ENCODE assay signal across 1 cellular context in the genomic region with DNA sequence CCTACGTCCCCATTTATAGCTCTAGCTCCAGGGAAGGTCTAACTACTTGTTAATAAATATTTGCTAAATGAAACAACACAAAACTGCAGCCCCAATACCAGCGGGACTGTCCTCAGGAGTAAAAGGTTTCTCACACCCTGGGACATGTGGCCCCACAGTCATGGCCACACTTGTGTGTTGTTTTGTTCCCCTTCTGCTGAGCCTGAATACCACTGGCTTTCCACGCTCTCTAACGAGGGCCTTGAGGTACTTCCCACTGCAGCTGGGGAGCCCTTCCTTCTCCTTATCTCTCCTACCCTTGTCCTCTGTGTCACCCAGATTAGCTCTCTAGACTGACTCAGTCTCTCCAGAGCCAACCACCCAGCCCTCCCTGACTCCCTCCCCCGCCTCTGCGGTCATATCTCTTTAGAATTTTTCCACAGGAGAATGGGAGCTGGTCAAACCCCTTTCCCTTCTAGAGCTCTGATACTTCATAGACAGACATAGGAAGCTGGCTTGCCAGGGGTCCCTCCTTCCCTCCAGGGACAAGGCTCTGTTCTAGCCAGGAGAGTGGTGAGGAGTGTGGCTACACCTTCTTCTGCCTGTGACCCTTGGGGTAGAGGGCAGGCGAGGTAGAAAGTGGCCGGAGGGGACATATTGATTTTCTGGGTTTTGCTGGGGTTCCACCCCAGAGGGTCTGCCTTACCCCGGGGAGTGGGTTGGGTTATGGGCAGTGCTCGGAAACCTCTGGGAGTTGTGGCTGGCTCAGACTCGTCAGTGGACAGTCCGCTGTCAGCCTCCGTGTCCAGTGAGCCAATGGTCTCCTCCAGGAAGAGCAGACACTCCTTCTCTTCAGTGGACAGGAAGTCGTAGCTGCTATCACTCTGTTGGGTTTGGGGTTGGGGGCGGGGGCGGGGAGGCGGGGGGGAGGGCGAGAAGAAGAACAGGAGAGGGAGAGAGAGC.
TF ChIP-seq lines count a peak whose summit lies in the region.

No MANE protein-coding gene starts in this region.

TF ChIP-seq in K562, 482 proteins besides CTCF, POLR2A, EP300 and RAD21 (continued from another document and continues in another):
- TF ChIP-seq ZNF518B (CRISPR knock-in tag; IDR thresholded peaks at IDR 0.05) (0 out of 2 replicates have a peak, but pooled peaks have one; percentile 12), PRMT5 (CRISPR knock-in tag; IDR thresholded peaks at IDR 0.05) (no peak), TSC22D4 (tag; IDR thresholded peaks at IDR 0.05) (no peak), CHD4 (IDR thresholded peaks at IDR 0.05; ENCODE audit: insufficient read depth, insufficient replicate concordance, low read depth, low read length, poor library complexity, severe bottlenecking) (no peak), RBM25 (IDR thresholded peaks at IDR 0.05; ENCODE audit: low read depth, low read length, severe bottlenecking) (no peak), ZNF253 (CRISPR knock-in tag; conservative IDR thresholded peaks at IDR 0.05) (peak; percentile 78; the same call in 1 of the 2 replicates), ZBTB17 (CRISPR knock-in tag; IDR thresholded peaks at IDR 0.05) (peak; percentile 97), SUPT5H (IDR thresholded peaks at IDR 0.05) (peak; percentile 92), HLTF (IDR thresholded peaks at IDR 0.05) (peak; percentile 95; the same call in 1 of the 2 replicates), TBP (optimal IDR thresholded peaks at IDR 0.05; ENCODE audit: low read depth, low read length) (peak; percentile 62), HOXB6 (CRISPR knock-in tag; IDR thresholded peaks at IDR 0.05; ENCODE audit: borderline replicate concordance) (peak; percentile 82; the same call in 1 of the 2 replicates), ZNF24 (IDR thresholded peaks at IDR 0.05) (peak; percentile 61; the same call in 1 of the 2 replicates), CHCHD3 (CRISPR knock-in tag; IDR thresholded peaks at IDR 0.05) (no peak), CCNT2 (IDR thresholded peaks at IDR 0.05; ENCODE audit: borderline replicate concordance, extremely low read depth, insufficient read length, low read depth, low read length) (peak; percentile 98), PTBP1 (IDR thresholded peaks at IDR 0.05; ENCODE audit: low read depth, low read length) (no peak), TCF3 (CRISPR knock-in tag; IDR thresholded peaks at IDR 0.05) (peak; percentile 100), MECOM (CRISPR knock-in tag; IDR thresholded peaks at IDR 0.05) (peak; percentile 95), ARNT (IDR thresholded peaks at IDR 0.05) (peak; percentile 98 to 100), DMBX1 (CRISPR knock-in tag; IDR thresholded peaks at IDR 0.05; ENCODE audit: borderline replicate concordance) (peak; percentile 99), ZNF217 (CRISPR knock-in tag; IDR thresholded peaks at IDR 0.05) (no peak), ZNF639 (CRISPR knock-in tag; conservative IDR thresholded peaks at IDR 0.05 in 1 of 2, IDR thresholded peaks at IDR 0.05 in 1 of 2) (peak in 1 of 2 experiments; percentile 99; a peak in 2 of 4 replicates), RBM39 (optimal IDR thresholded peaks at IDR 0.05; ENCODE audit: low read depth, low read length) (peak; percentile 94), NUFIP1 (IDR thresholded peaks at IDR 0.05; ENCODE audit: partially characterized antibody) (peak; percentile 97), ZNF592 (IDR thresholded peaks at IDR 0.05) (peak; percentile 100), CHAMP1 (IDR thresholded peaks at IDR 0.05) (peak; percentile 97), PRPF4 (IDR thresholded peaks at IDR 0.05; ENCODE audit: insufficient read depth, low read depth, low read length, poor library complexity, severe bottlenecking) (no peak), PHF20 (IDR thresholded peaks at IDR 0.05; ENCODE audit: partially characterized antibody) (peak; percentile 43), DIDO1 (tag; IDR thresholded peaks at IDR 0.05; ENCODE audit: low read depth) (peak; percentile 66; the same call in 1 of the 2 replicates), ZNF717 (CRISPR knock-in tag; IDR thresholded peaks at IDR 0.05) (no peak), ZBTB7A (IDR thresholded peaks at IDR 0.05; ENCODE audit: borderline replicate concordance, control insufficient read depth, low read depth, low read length) (peak; percentile 68), ZNF121 (CRISPR knock-in tag; conservative IDR thresholded peaks at IDR 0.05) (peak; percentile 40; the same call in 1 of the 2 replicates)
- TF ChIP-seq, protein P1, sequence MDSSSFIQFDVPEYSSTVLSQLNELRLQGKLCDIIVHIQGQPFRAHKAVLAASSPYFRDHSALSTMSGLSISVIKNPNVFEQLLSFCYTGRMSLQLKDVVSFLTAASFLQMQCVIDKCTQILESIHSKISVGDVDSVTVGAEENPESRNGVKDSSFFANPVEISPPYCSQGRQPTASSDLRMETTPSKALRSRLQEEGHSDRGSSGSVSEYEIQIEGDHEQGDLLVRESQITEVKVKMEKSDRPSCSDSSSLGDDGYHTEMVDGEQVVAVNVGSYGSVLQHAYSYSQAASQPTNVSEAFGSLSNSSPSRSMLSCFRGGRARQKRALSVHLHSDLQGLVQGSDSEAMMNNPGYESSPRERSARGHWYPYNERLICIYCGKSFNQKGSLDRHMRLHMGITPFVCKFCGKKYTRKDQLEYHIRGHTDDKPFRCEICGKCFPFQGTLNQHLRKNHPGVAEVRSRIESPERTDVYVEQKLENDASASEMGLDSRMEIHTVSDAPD (CRISPR knock-in tag; IDR thresholded peaks at IDR 0.05) = peak; percentile 82; the same call in 1 of the 2 replicates
